Comparison of ENCODE assay signal across 20 cellular contexts in genomic region chr17:28330671-28331070, GRCh38. TPM values are rescaled to one million over a fixed set of nuclear protein-coding genes. Genes with fewer than 3 reads are reported as not detected.
"Had no signal": no experiment of that assay in that cellular context is flagged by ENCODE, and none has a peak within 500 bp of the region (broad histone marks: within the 10 kb centered on the region; RNA-seq: fewer than 3 reads in every experiment).

No MANE protein-coding gene starts in this region.

- FAIRE-seq: astrocyte, frontal cortex had no signal

- DNase-seq: activated CD4-positive, alpha-beta memory T cell treated with anti-CD3 and anti-CD28 coated beads, Interleukin-2, amount 10 ng/mL, durations not matched to agents 7 days and 5 days; activated CD4-positive, alpha-beta T cell treated with anti-CD3 and anti-CD28 coated beads for 36 hours; activated naive CD4-positive, alpha-beta T cell treated with anti-CD3 and anti-CD28 coated beads, Interleukin-2, amount 50 U/mL, for 16 hours; head of caudate nucleus; lower lobe of right lung; psoas muscle; spleen; T-helper 17 cell had no signal

- H3K9me3 Mint-ChIP-seq: activated CD4-positive, alpha-beta memory T cell treated with anti-CD3 and anti-CD28 coated beads, Interleukin-2, amount 10 ng/mL, durations not matched to agents 7 days and 5 days; endodermal cell had no signal

- H3K9me3 ChIP-seq: lower lobe of right lung, psoas muscle, right lobe of liver, spleen had no signal

- ATAC-seq: activated CD4-positive, alpha-beta T cell treated with anti-CD3 and anti-CD28 coated beads for 36 hours; lower lobe of right lung; psoas muscle; right lobe of liver; T-helper 17 cell had no signal

- H3K27me3 Mint-ChIP-seq: activated CD4-positive, alpha-beta memory T cell treated with anti-CD3 and anti-CD28 coated beads, Interleukin-2, amount 10 ng/mL, durations not matched to agents 7 days and 5 days; activated CD4-positive, alpha-beta T cell treated with anti-CD3 and anti-CD28 coated beads for 36 hours; T-helper 17 cell had no signal

- H3K27ac Mint-ChIP-seq: activated CD4-positive, alpha-beta memory T cell treated with anti-CD3 and anti-CD28 coated beads, Interleukin-2, amount 10 ng/mL, durations not matched to agents 7 days and 5 days; activated CD4-positive, alpha-beta T cell treated with anti-CD3 and anti-CD28 coated beads for 36 hours; endodermal cell; T-helper 17 cell had no signal

- H3K27ac ChIP-seq: cardiac muscle cell, lower lobe of right lung, psoas muscle, right lobe of liver, spleen had no signal

- H3K27me3 ChIP-seq: cardiac muscle cell, dorsolateral prefrontal cortex, right lobe of liver, spleen had no signal

- H3K4me3 Mint-ChIP-seq: activated CD4-positive, alpha-beta memory T cell treated with anti-CD3 and anti-CD28 coated beads, Interleukin-2, amount 10 ng/mL, durations not matched to agents 7 days and 5 days; activated CD4-positive, alpha-beta T cell treated with anti-CD3 and anti-CD28 coated beads for 36 hours; endodermal cell; T-helper 17 cell had no signal

- H3K4me3 ChIP-seq: cardiac muscle cell, dorsolateral prefrontal cortex, lower lobe of right lung, psoas muscle, right lobe of liver, spleen had no signal

RNA-seq across cellular contexts. Expression of gene SEBOX, which starts 34.3 kb away (rescaled TPM):
- total RNA-seq: activated CD4-positive, alpha-beta memory T cell treated with anti-CD3 and anti-CD28 coated beads, Interleukin-2, amount 10 ng/mL, durations not matched to agents 7 days and 5 days; activated CD4-positive, alpha-beta T cell treated with anti-CD3 and anti-CD28 coated beads for 36 hours; astrocyte; cardiac muscle cell; dorsolateral prefrontal cortex; endodermal cell; epithelial cell of proximal tubule; frontal cortex; lower lobe of right lung; omental fat pad; psoas muscle; right lobe of liver; spleen; T-helper 17 cell; ureter had no signal
- polyA plus RNA-seq: adipose tissue, neural cell, psoas muscle, spleen, thymus had no signal
